8 cellular contexts compared by ENCODE assay signal in genomic region chr4:139556735-139557505, GRCh38. TPM values are rescaled to one million over a fixed set of nuclear protein-coding genes. Genes with fewer than 3 reads are reported as not detected.
DNase-seq lines count a peak whose midpoint lies in the region; ATAC-seq and TF ChIP-seq lines count a peak whose summit lies in the region.

No MANE protein-coding gene starts in this region.

- peak; percentile 11 for ATAC-seq in HG03280 (IDR thresholded peaks at IDR 0.05; ENCODE audit: unreplicated experiment)
- ATAC-seq in lower lobe of right lung, result peak; percentile 51 to 63
- ATAC-seq in GM18870 (IDR thresholded peaks at IDR 0.05; ENCODE audit: unreplicated experiment), result no peak

- TF ChIP-seq CTCF in GM12865 (IDR thresholded peaks at IDR 0.05; ENCODE audit: insufficient read depth, low read depth, low read length, missing control alignments), result no peak
- no peak for TF ChIP-seq CTCF in coronary artery (IDR thresholded peaks at IDR 0.05)
- no peak for TF ChIP-seq CTCF in lower lobe of right lung (IDR thresholded peaks at IDR 0.05)

- H3K27ac ChIP-seq in coronary artery (peak overlapping the region; percentile 98), lower lobe of right lung (peak overlapping the region; percentile 99)

- peak overlapping the region; percentile 80 for H3K4me3 ChIP-seq in GM12865 (ENCODE audit: low read depth, low read length)
- peak overlapping the region; percentile 74 for H3K4me3 ChIP-seq in coronary artery
- peak overlapping the region; percentile 79 for H3K4me3 ChIP-seq in lower lobe of right lung

- peaks cover 70% of the 10 kb centered on the region for H3K4me1 ChIP-seq in lower lobe of right lung

- intact Hi-C loops in lower lobe of right lung (cut with DNase I), result no loop called here

- DNase-seq in GM12865 (ENCODE audit: low read depth) (peak; percentile 62), NCI-H446 treated with DMSO at 0.1 percent for 48 hours (lab: John Stamatoyannopoulos, UW) (peak; percentile 65), coronary artery (ENCODE audit: low spot score) (peak; percentile 87), lower lobe of right lung (peak; percentile 80)
- peak; percentile 51 to 67 for DNase-seq in activated CD4-positive, alpha-beta T cell treated with anti-CD3 and anti-CD28 coated beads for 4 hours
- DNase-seq in stimulated activated CD4-positive, alpha-beta T cell treated with anti-CD3 and anti-CD28 coated beads, TNF-alpha, amount 100 ng/mL, for 24 hours (ENCODE audit: low read depth in 3 of 3), result peak; percentile 22 to 49 (median 24)

- no peaks in the 10 kb centered on the region for H3K36me3 ChIP-seq in lower lobe of right lung

- H3K9me3 ChIP-seq in lower lobe of right lung, result no peaks in the 10 kb centered on the region

- H3K27me3 ChIP-seq in lower lobe of right lung (ENCODE audit: low read depth), result no peaks in the 10 kb centered on the region

RNA-seq across cellular contexts. Expression of gene SETD7, which starts 0.9 kb away (rescaled TPM):
- 39.4 TPM for total RNA-seq in lower lobe of right lung

Comparison
In these comparisons a context has a peak if more than half of its experiments do, and no peak if none do; other contexts are left out.
1. DNase-seq: peak in every context shown above with its lines; median percentile 87 in coronary artery; 80 in lower lobe of right lung; 65 in NCI-H446 treated with DMSO at 0.1 percent for 48 hours; 62 in GM12865; 59 in activated CD4-positive, alpha-beta T cell treated with anti-CD3 and anti-CD28 coated beads for 4 hours; 24 in stimulated activated CD4-positive, alpha-beta T cell treated with anti-CD3 and anti-CD28 coated beads, TNF-alpha, amount 100 ng/mL, for 24 hours.